ENCODE assay signal across 21 cellular contexts in the genomic region with DNA sequence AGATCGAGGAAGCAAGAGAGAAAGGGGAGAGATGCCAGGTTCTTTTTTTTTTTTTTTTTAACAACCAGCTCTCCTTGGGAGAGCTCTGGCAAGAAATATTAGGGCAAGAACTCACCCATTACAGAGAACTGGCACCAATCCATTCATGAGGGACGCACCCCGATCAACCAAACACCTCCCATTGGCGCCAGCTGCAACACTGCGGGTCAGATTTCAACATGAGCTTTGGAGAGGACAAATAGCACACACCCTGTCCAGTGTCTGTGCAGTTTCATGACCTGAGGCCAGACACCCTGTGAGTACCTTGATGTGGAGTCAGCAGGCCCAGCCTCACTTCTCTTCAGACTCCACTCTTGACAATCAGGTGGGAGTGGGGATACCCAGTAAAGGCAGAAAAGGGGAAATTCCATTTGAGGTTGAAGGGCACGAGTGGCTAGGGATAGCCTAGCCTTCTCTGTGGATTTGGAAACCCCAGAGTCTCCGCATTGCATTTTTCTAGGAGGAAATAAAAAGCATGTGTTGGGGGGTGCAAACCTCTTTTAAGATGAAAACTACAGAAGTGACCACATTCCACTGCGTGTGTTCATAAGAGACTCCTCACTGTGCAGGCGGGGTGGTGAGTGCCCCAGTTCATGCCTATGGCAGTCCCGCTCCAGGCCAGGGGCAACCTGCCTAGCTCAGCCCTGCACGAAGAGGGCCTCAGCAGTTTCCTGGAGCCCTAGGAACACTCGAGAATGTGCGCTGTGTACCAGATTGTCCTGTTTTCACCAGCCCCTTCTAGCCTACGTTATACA. TPM values are rescaled to one million over a fixed set of nuclear protein-coding genes. Genes with fewer than 3 reads are reported as not detected.
DNase-seq lines count a peak whose midpoint lies in the region; ATAC-seq, FAIRE-seq and TF ChIP-seq lines count a peak whose summit lies in the region.
"Had no signal": no experiment of that assay in that cellular context is flagged by ENCODE, and none has a peak within 500 bp of the region (broad histone marks: within the 10 kb centered on the region; RNA-seq: fewer than 3 reads in every experiment).

No MANE protein-coding gene starts in this region.

- H3K4me3 ChIP-seq in HFF-Myc (replicated peaks; ENCODE audit: low read depth, low read length) (no peak overlapping the region), PC-9 (no peak overlapping the region), small intestine (ENCODE audit: low read depth in 1 of 2, low read length in 2 of 2) (no peak overlapping the region), right atrium auricular region (no peak overlapping the region)
- H3K4me3 ChIP-seq: ascending aorta, GM23338, hepatocyte, lung, SJSA1 had no signal

- 73 to 78% (median 76%) methylated on average over 14 of the region's 14 CpGs for WGBS in small intestine, 3 donors

- TF ChIP-seq CTCF in AG09319 (IDR thresholded peaks at IDR 0.05; ENCODE audit: low read depth, low read length) = no peak
- TF ChIP-seq CTCF in HFF-Myc (IDR thresholded peaks at IDR 0.05; ENCODE audit: low read depth, low read length, missing control alignments) = no peak
- TF ChIP-seq CTCF in PC-9 (conservative IDR thresholded peaks at IDR 0.05) = no peak
- TF ChIP-seq CTCF in right atrium auricular region (IDR thresholded peaks at IDR 0.05) = no peak

- H4K20me1 ChIP-seq in PC-9 (ENCODE audit: insufficient read depth) = no peaks in the 10 kb centered on the region

- DNase-seq in AG09319 (ENCODE audit: extremely low read depth, low read depth) = peak; percentile 43
- DNase-seq in HFF-Myc (ENCODE audit: extremely low read depth, low read depth) = peak; percentile 29
- DNase-seq in PC-9 = peak; percentile 68 to 70
- DNase-seq in iPS-NIHi11 (ENCODE audit: low spot score) = peak; percentile 51
- DNase-seq in small intestine = no peak
- DNase-seq in right atrium auricular region (ENCODE audit: low spot score) = no peak
- DNase-seq: activated CD4-positive, alpha-beta memory T cell treated with anti-CD3 and anti-CD28 coated beads, Interleukin-2, amount 10 ng/mL, durations not matched to agents 7 days and 5 days; activated naive CD4-positive, alpha-beta T cell treated with Interleukin-2 at 50 U/mL for 16 hours; activated T-cell treated with anti-CD3 and anti-CD28 coated beads, Interleukin-2, amount 50 U/mL, for 1 hour; CD4-positive, alpha-beta memory T cell; effector CD4-positive, alpha-beta T cell; islet precursor cell; NCI-H187; NCI-H446 had no signal

- no peak overlapping the region for H2AFZ ChIP-seq in PC-9
- H2AFZ ChIP-seq: GM23338, hepatocyte had no signal

- no peaks in the 10 kb centered on the region for H3K79me2 ChIP-seq in PC-9 (ENCODE audit: low read depth)
- H3K79me2 ChIP-seq: hepatocyte had no signal

- POLR2A ChIA-PET in PC-9 (lab: Charles Lee; ENCODE audit: unreplicated experiment) = interaction anchor here (0.6 kb wide), 3 partner anchors 314 to 953 kb away, joined by 3 to 12 read pairs (median 11); no protein-coding TSS in a partner anchor

- H3F3A ChIP-seq in PC-9 (ENCODE audit: insufficient read depth, low read depth) = no peaks in the 10 kb centered on the region

- H3K4me2 ChIP-seq in PC-9 = no peak overlapping the region
- H3K4me2 ChIP-seq: GM23338, hepatocyte had no signal

- ATAC-seq in GM21576 (IDR thresholded peaks at IDR 0.05; ENCODE audit: unreplicated experiment) (no peak), HG03095 (IDR thresholded peaks at IDR 0.05; ENCODE audit: unreplicated experiment) (no peak)
- ATAC-seq: GM23338 had no signal

- H3K36me3 ChIP-seq in PC-9 (ENCODE audit: low read depth) (no peaks in the 10 kb centered on the region), small intestine (ENCODE audit: control insufficient read depth in 2 of 2, insufficient read depth in 2 of 2, low read length in 2 of 2) (no peaks in the 10 kb centered on the region), right atrium auricular region (no peaks in the 10 kb centered on the region)
- H3K36me3 ChIP-seq: ascending aorta, SJSA1 had no signal

- no peak for FAIRE-seq in small intestine (lab: Jason Lieb, UNC)

- no peak overlapping the region for H3K27ac ChIP-seq in PC-9
- no peak overlapping the region for H3K27ac ChIP-seq in small intestine (ENCODE audit: low read depth in 1 of 2, low read length in 1 of 2)
- H3K27ac ChIP-seq in right atrium auricular region = no peak overlapping the region
- H3K27ac ChIP-seq: ascending aorta, hepatocyte, SJSA1 had no signal

- H3K27me3 ChIP-seq in PC-9 (ENCODE audit: insufficient read depth, low read depth) (peaks cover 96% of the 10 kb centered on the region), small intestine (ENCODE audit: control insufficient read depth in 2 of 2, insufficient read depth in 2 of 2, low read length in 2 of 2) (peaks cover 0 to 3% of the 10 kb centered on the region in 2 donors), right atrium auricular region (no peaks in the 10 kb centered on the region)
- H3K27me3 ChIP-seq: ascending aorta, SJSA1 had no signal

- intact Hi-C loops in PC-9 (cut with micrococcal nuclease; ENCODE audit: unreplicated experiment) = no loop called here

- no TSS peak for BruUV-seq in PC-9 (replicated peaks; lab: Mats Ljungman, UMichigan)

- H3K4me1 ChIP-seq in PC-9 (replicated peaks; ENCODE audit: insufficient read depth) (no peaks in the 10 kb centered on the region), small intestine (ENCODE audit: control insufficient read depth in 2 of 2, insufficient read depth in 1 of 2, low read depth in 1 of 2, low read length in 1 of 2) (no peaks in the 10 kb centered on the region), right atrium auricular region (no peaks in the 10 kb centered on the region)
- H3K4me1 ChIP-seq: ascending aorta, SJSA1 had no signal

- CTCF ChIA-PET in PC-9 (lab: Charles Lee) = interaction anchor here (0.6 kb wide), 1 partner anchor 17 kb away, joined by 6 read pairs; no protein-coding TSS in a partner anchor

- no peaks in the 10 kb centered on the region for H3K9me2 ChIP-seq in PC-9 (ENCODE audit: insufficient read depth)

- H3K9me3 ChIP-seq in PC-9 (ENCODE audit: insufficient read depth, low read depth) (no peaks in the 10 kb centered on the region), small intestine (ENCODE audit: control insufficient read depth, low read depth) (no peaks in the 10 kb centered on the region), right atrium auricular region (no peaks in the 10 kb centered on the region)
- H3K9me3 ChIP-seq: ascending aorta, SJSA1 had no signal

RNA-seq across cellular contexts. Expression of a gene that starts 42.4 kb away (rescaled TPM):
- total RNA-seq in PC-9 (2021) (124 and 142 TPM in 2 replicates), right atrium auricular region (10 to 100 TPM; 38.5 to 48.5 TPM)
- 1 to 10 TPM; 3.4 to 7.0 (median 4.1) TPM for polyA plus RNA-seq in small intestine

Comparison
In these comparisons a context has a peak if more than half of its experiments do, and no peak if none do; other contexts are left out.
1. DNase-seq: peak in AG09319 (single experiment), HFF-Myc (single experiment), PC-9 (2 of 2) and iPS-NIHi11 (single experiment); none in small intestine (single experiment) and right atrium auricular region (single experiment).